Comparison of ENCODE assay signal across 21 cellular contexts in the genomic region with DNA sequence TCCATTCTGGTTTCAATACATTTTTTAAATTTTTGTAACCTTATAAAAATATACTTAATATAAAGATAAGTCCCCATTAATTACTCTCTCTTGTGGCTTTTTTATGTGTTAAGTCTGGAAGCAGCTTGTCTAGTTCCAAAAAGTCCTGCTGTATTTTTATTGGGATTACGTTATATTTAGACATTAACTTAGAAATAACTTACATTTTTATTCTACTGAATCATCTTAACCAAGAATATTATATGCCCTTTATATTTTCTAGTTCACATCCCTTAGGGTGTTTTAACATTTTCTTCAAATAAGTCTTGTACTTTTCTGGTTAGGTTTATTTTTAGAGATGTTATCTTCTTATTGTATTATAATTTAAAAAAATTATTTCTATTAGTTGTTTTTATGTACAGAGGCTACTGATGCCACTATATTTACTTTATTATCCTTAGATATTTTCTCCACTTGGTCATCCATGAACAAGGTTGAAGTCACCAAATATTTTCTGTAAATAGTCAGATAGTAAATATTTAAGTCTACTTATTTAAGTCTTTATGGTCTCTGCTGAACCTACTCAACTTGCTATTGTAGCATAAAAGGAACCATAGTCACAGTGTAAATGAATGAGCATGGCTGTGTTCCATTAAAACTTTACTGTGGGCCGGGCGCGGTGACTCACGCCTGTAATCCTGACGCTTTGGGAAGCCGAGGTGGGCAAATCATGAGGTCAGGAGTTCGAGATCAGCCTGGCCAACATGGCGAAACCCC.
DNase-seq lines count a peak whose midpoint lies in the region; ATAC-seq, FAIRE-seq and TF ChIP-seq lines count a peak whose summit lies in the region.
"Had no signal": no experiment of that assay in that cellular context is flagged by ENCODE, and none has a peak within 500 bp of the region (broad histone marks: within the 10 kb centered on the region; RNA-seq: fewer than 3 reads in every experiment).

No MANE protein-coding gene starts in this region.

- H3K27ac ChIP-seq in epithelial cell of prostate, result peak overlapping the region; percentile 51
- H3K27ac ChIP-seq: C4-2B, heart left ventricle, prostate gland, VCaP had no signal

- no peak for TF ChIP-seq POLR2A in H54 (IDR thresholded peaks at IDR 0.05; ENCODE audit: low read depth, low read length)

- peak; percentile 3 for FAIRE-seq in A204.1 (lab: Jason Lieb, UNC)
- FAIRE-seq in H54 (lab: Jason Lieb, UNC), result no peak
- FAIRE-seq: RCC 7860 had no signal

- DNase-seq in H54 (ENCODE audit: insufficient read length, low spot score) (peak; percentile 7), RPMI7951 (ENCODE audit: low read depth) (peak; percentile 2), epithelial cell of prostate (ENCODE audit: low read depth, low spot score) (peak; percentile 33), putamen (ENCODE audit: low spot score) (no peak)
- DNase-seq: 8988T; anterior cingulate cortex; cerebellar nuclear complex; heart left ventricle; left colon; NCI-H526; stimulated activated CD4-positive, alpha-beta T cell treated with anti-CD3 and anti-CD28 coated beads, Interleukin-2, amount 100 ng/mL, for 48 hours; T-helper 2 cell had no signal

- ATAC-seq in GM21360 (IDR thresholded peaks at IDR 0.05; ENCODE audit: unreplicated experiment), result no peak
- ATAC-seq in GM19455 (IDR thresholded peaks at IDR 0.05; ENCODE audit: unreplicated experiment), result no peak
- no peak for ATAC-seq in HG03442 (IDR thresholded peaks at IDR 0.05; ENCODE audit: unreplicated experiment)
- ATAC-seq: heart left ventricle; left colon; stimulated activated effector memory CD8-positive, alpha-beta T cell treated with anti-CD3 and anti-CD28 coated beads, Interleukin-12 subunit alpha, Interleukin-12 subunit beta, amount 100 ng/mL, for 72 hours had no signal
